15 cellular contexts compared by ENCODE assay signal in the genomic region with DNA sequence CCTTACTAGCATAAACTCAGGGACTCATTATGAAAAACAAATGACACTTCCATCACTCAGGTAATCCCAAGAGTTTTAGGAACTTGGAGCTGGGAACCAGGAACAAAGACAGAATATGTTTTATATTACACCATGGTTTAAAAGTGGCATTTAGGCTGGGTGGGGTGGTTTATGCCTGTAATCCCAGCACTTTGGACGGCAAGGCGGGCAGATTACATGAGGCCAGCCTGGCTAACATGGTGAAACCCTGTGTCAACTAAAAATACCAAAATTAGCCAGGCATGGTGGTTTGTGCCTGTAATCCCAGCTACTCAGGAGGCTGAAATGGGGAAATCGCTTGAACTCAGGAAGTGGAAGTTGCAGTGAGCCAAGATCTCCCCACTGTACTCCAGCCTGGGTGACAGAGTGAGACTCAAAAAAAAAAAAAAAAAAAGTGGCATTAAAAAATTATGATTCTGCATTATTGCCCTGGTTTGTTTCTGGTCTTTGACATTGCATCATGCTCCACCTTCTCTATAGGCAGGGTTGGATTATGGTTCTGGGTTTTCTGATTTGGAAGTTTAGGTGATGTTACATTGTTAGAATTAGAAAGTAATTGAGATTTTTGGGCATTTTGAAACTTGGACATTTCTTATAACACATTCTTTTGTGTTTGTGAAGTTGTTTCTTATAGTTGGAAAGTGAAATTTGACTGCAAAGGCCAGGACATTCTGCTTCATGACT. TPM values are rescaled to one million over a fixed set of nuclear protein-coding genes. Genes with fewer than 3 reads are reported as not detected.
DNase-seq lines count a peak whose midpoint lies in the region; ATAC-seq and TF ChIP-seq lines count a peak whose summit lies in the region.
"Had no signal": no experiment of that assay in that cellular context is flagged by ENCODE, and none has a peak within 500 bp of the region (broad histone marks: within the 10 kb centered on the region; RNA-seq: fewer than 3 reads in every experiment).

No MANE protein-coding gene starts in this region.

- no peaks in the 10 kb centered on the region for H3K9me3 ChIP-seq in SK-N-MC (ENCODE audit: low read depth, low read length)
- no peaks in the 10 kb centered on the region for H3K9me3 ChIP-seq in gastroesophageal sphincter
- H3K9me3 ChIP-seq: prostate gland had no signal

- no peaks in the 10 kb centered on the region for H3K27me3 Mint-ChIP-seq in activated T-cell treated with anti-CD3 and anti-CD28 coated beads, Interleukin-2, amount 50 U/mL, for 24 hours
- H3K27me3 Mint-ChIP-seq in activated CD4-positive, alpha-beta T cell treated with anti-CD3 and anti-CD28 coated beads, Interleukin-2, amount 10 ng/mL, durations not matched to agents 24 days and 14 days, result no peaks in the 10 kb centered on the region
- H3K27me3 Mint-ChIP-seq: activated naive CD8-positive, alpha-beta T cell treated with anti-CD3 and anti-CD28 coated beads, Interleukin-2, amount 50 U/mL, for 24 hours had no signal

- intact Hi-C loops in sciatic nerve (cut with DNase I), result no loop called here
- intact Hi-C loops in activated CD4-positive, alpha-beta T cell treated with anti-CD3 and anti-CD28 coated beads, Interleukin-2, amount 10 ng/mL, durations not matched to agents 24 days and 14 days (cut with micrococcal nuclease), result no loop called here

- no peaks in the 10 kb centered on the region for H3K36me3 ChIP-seq in SK-N-MC (ENCODE audit: insufficient read depth, low read length)
- peaks cover 0 to 6% of the 10 kb centered on the region in 2 donors for H3K36me3 ChIP-seq in gastroesophageal sphincter
- H3K36me3 ChIP-seq: prostate gland had no signal

- no peak overlapping the region for H3K4me3 Mint-ChIP-seq in activated T-cell treated with anti-CD3 and anti-CD28 coated beads, Interleukin-2, amount 50 U/mL, for 24 hours
- H3K4me3 Mint-ChIP-seq in activated CD4-positive, alpha-beta T cell treated with anti-CD3 and anti-CD28 coated beads, Interleukin-2, amount 10 ng/mL, durations not matched to agents 24 days and 14 days, result no peak overlapping the region
- H3K4me3 Mint-ChIP-seq: activated naive CD8-positive, alpha-beta T cell treated with anti-CD3 and anti-CD28 coated beads, Interleukin-2, amount 50 U/mL, for 24 hours had no signal

- peaks cover 0 to 54% (median 5%) of the 10 kb centered on the region in 3 donors for H3K4me1 ChIP-seq in gastroesophageal sphincter

- H3K4me3 ChIP-seq in SK-N-MC (no peak overlapping the region), gastroesophageal sphincter (no peak overlapping the region)
- H3K4me3 ChIP-seq: prostate gland had no signal

- no peak for TF ChIP-seq CTCF in gastroesophageal sphincter (IDR thresholded peaks at IDR 0.05)

- ATAC-seq in gastroesophageal sphincter (peak; percentile 48), sciatic nerve (peak; percentile 65), HG03097 (IDR thresholded peaks at IDR 0.05; ENCODE audit: low FRiP score, unreplicated experiment) (no peak), GM18861 (IDR thresholded peaks at IDR 0.05; ENCODE audit: unreplicated experiment) (no peak)
- ATAC-seq: activated naive CD8-positive, alpha-beta T cell treated with anti-CD3 and anti-CD28 coated beads, Interleukin-2, amount 50 U/mL, for 24 hours had no signal

- TF ChIP-seq EP300 in gastroesophageal sphincter (IDR thresholded peaks at IDR 0.05), result no peak

- 78 to 92% methylated on average over 2 to 3 of the region's 3 CpGs for WGBS in gastroesophageal sphincter (ENCODE audit: low coverage in 1 of 2), 2 donors

- no peak for TF ChIP-seq POLR2A in gastroesophageal sphincter (IDR thresholded peaks at IDR 0.05)

- no peak for DNase-seq in activated T-cell treated with anti-CD3 and anti-CD28 coated beads, Interleukin-2, amount 50 U/mL, for 24 hours
- DNase-seq in activated T-cell treated with anti-CD3 and anti-CD28 coated beads, Interleukin-2, amount 50 U/mL, for 1 hour, result no peak
- DNase-seq in SK-N-MC (ENCODE audit: low read depth, low spot score), result no peak
- DNase-seq in sciatic nerve (ENCODE audit: low spot score), result no peak
- no peak for DNase-seq in activated CD4-positive, alpha-beta T cell treated with anti-CD3 and anti-CD28 coated beads, Interleukin-2, amount 10 ng/mL, durations not matched to agents 24 days and 14 days
- DNase-seq: activated CD4-positive, alpha-beta T cell treated with anti-CD3 and anti-CD28 coated beads for 4 hours; activated naive CD8-positive, alpha-beta T cell treated with anti-CD3 and anti-CD28 coated beads, Interleukin-2, amount 50 U/mL, for 24 hours; activated T-cell treated with anti-CD3 and anti-CD28 coated beads for 4 hours; IMR-90; NCI-H1436 treated with DMSO at 0.1 percent for 48 hours; NCI-H345 had no signal

- peaks cover 4% of the 10 kb centered on the region for H3K9me3 Mint-ChIP-seq in activated T-cell treated with anti-CD3 and anti-CD28 coated beads, Interleukin-2, amount 50 U/mL, for 24 hours
- H3K9me3 Mint-ChIP-seq in activated CD4-positive, alpha-beta T cell treated with anti-CD3 and anti-CD28 coated beads, Interleukin-2, amount 10 ng/mL, durations not matched to agents 24 days and 14 days, result peaks cover 4% of the 10 kb centered on the region
- H3K9me3 Mint-ChIP-seq: activated naive CD8-positive, alpha-beta T cell treated with anti-CD3 and anti-CD28 coated beads, Interleukin-2, amount 50 U/mL, for 24 hours had no signal

- peak overlapping the region; percentile 71 for H3K27ac Mint-ChIP-seq in activated T-cell treated with anti-CD3 and anti-CD28 coated beads, Interleukin-2, amount 50 U/mL, for 24 hours
- no peak overlapping the region for H3K27ac Mint-ChIP-seq in activated CD4-positive, alpha-beta T cell treated with anti-CD3 and anti-CD28 coated beads, Interleukin-2, amount 10 ng/mL, durations not matched to agents 24 days and 14 days
- H3K27ac Mint-ChIP-seq: activated naive CD8-positive, alpha-beta T cell treated with anti-CD3 and anti-CD28 coated beads, Interleukin-2, amount 50 U/mL, for 24 hours had no signal

- H3K9ac ChIP-seq in SK-N-MC (ENCODE audit: insufficient read length), result no peak overlapping the region

- peaks cover 12% of the 10 kb centered on the region for H3K36me3 Mint-ChIP-seq in activated T-cell treated with anti-CD3 and anti-CD28 coated beads, Interleukin-2, amount 50 U/mL, for 24 hours (ENCODE audit: low read depth)
- H3K36me3 Mint-ChIP-seq in activated CD4-positive, alpha-beta T cell treated with anti-CD3 and anti-CD28 coated beads, Interleukin-2, amount 10 ng/mL, durations not matched to agents 24 days and 14 days (ENCODE audit: low read depth), result peaks cover 25% of the 10 kb centered on the region

- H3K4me1 Mint-ChIP-seq in activated T-cell treated with anti-CD3 and anti-CD28 coated beads, Interleukin-2, amount 50 U/mL, for 24 hours (ENCODE audit: low read depth), result peaks cover 62% of the 10 kb centered on the region
- peaks cover 34% of the 10 kb centered on the region for H3K4me1 Mint-ChIP-seq in activated CD4-positive, alpha-beta T cell treated with anti-CD3 and anti-CD28 coated beads, Interleukin-2, amount 10 ng/mL, durations not matched to agents 24 days and 14 days

- H3K27ac ChIP-seq in SK-N-MC (peak overlapping the region; percentile 16; the same call in 1 of the 2 replicates), gastroesophageal sphincter (no peak overlapping the region)
- H3K27ac ChIP-seq: prostate gland had no signal

- no peaks in the 10 kb centered on the region for H3K27me3 ChIP-seq in gastroesophageal sphincter

RNA-seq across cellular contexts. Expression of gene SQOR, which starts 19.0 kb away (rescaled TPM):
- total RNA-seq in gastroesophageal sphincter (10 to 100 TPM; 66.6 to 96.3 (median 87.1) TPM), sciatic nerve (48.0 TPM)
- 103 and 108 TPM in 2 replicates for total RNA-seq in activated CD4-positive, alpha-beta T cell treated with anti-CD3 and anti-CD28 coated beads, Interleukin-2, amount 10 ng/mL, durations not matched to agents 24 days and 14 days

Comparison
In these comparisons a context has a peak if more than half of its experiments do, and no peak if none do; other contexts are left out.
1. ATAC-seq: peak in gastroesophageal sphincter (single experiment) and sciatic nerve (single experiment); none in HG03097 (single experiment) and GM18861 (single experiment).